In genomic region chr22:37112084-37112728, GRCh38 we compare ENCODE assay signal across 2 cellular contexts.
TF ChIP-seq lines count a peak whose summit lies in the region.

No MANE protein-coding gene starts in this region.

TF ChIP-seq in H1, 55 proteins besides CTCF, POLR2A, EP300 and RAD21:
- TF ChIP-seq CEBPB (IDR thresholded peaks at IDR 0.05; ENCODE audit: low read depth, low read length) (peak; percentile 76; the same call in 1 of the 2 replicates), SIRT6 (IDR thresholded peaks at IDR 0.05; ENCODE audit: low read length) (no peak), EGR1 (IDR thresholded peaks at IDR 0.05; ENCODE audit: borderline replicate concordance, low read depth, low read length) (no peak), SP1 (IDR thresholded peaks at IDR 0.05; ENCODE audit: low read depth, low read length) (no peak), SAP30 (IDR thresholded peaks at IDR 0.05; ENCODE audit: insufficient read depth, insufficient replicate concordance, low read length) (no peak), PHF8 (conservative IDR thresholded peaks at IDR 0.05; ENCODE audit: low read depth, low read length) (no peak), YY1 (IDR thresholded peaks at IDR 0.05; ENCODE audit: low read depth, low read length) (no peak)
TF ChIP-seq in H1: peak in this region for 1.

TF ChIP-seq in SK-N-SH, 30 proteins besides CTCF, POLR2A, EP300 and RAD21:
- TF ChIP-seq MEF2A (IDR thresholded peaks at IDR 0.05; ENCODE audit: borderline replicate concordance, low read depth) (no peak), USF2 (IDR thresholded peaks at IDR 0.05; ENCODE audit: borderline replicate concordance, low read depth, low read length) (no peak), MAX (IDR thresholded peaks at IDR 0.05; ENCODE audit: low read depth) (no peak), RFX5 (IDR thresholded peaks at IDR 0.05; ENCODE audit: low read length) (no peak), POLR2AphosphoS5 (IDR thresholded peaks at IDR 0.05; ENCODE audit: low read depth, low read length) (no peak), TCF12 (IDR thresholded peaks at IDR 0.05) (no peak), JUND (IDR thresholded peaks at IDR 0.05) (no peak), MXI1 (IDR thresholded peaks at IDR 0.05; ENCODE audit: low read depth, low read length) (no peak), USF1 (IDR thresholded peaks at IDR 0.05; ENCODE audit: borderline replicate concordance, low read depth) (no peak), FOXJ3 (CRISPR knock-in tag; IDR thresholded peaks at IDR 0.05) (no peak), SMC3 (IDR thresholded peaks at IDR 0.05; ENCODE audit: low read depth, low read length) (no peak), NFIC (IDR thresholded peaks at IDR 0.05; ENCODE audit: borderline replicate concordance) (no peak)
